In the genomic region with DNA sequence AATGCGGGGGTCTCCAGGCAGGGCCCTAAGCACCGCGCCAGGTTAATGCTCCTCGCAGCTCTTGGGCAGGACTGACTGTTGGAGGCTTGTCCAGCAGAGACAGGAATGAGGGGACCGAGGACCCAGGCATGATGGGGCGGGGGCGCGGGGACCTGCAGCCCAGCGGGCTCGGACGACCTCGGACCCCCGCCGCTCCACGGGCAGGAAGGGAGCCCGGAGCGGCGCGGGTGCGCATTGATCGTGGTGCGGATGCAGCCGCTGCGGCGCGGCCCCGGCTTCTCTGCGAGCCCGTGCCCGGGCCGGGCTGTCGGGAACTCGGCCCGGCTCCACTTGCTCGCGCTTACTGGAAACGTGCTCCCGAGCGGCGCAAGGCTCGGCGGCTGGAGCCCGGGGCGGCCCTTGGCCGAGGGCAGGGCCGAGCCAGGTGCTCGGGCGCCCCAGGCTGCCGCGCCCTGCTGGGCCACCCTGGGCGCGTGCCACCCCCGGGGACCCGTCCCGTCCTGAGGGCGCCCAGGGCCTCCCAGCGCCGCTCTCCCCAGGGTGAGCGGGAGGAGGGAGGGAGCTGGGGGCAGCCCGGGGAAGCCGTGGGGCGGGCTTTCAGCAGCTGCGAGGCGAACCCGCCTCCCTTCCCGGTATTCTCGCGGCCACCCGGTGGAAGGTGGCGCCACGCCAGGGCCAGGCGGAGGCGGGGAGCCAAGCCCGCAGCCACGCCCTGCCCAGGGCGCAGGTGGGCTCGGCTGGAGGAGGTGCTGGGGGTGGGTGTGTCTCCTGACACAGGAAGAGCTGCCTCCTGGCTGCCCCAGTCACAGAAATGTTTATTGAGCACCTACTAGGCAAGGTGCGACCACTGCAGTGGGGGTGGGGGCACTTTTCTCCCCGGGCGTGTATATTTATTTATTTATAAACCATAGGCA, we compare ENCODE assay signal across 1 cellular context.
TF ChIP-seq lines count a peak whose summit lies in the region.

No MANE protein-coding gene starts in this region.

TF ChIP-seq in GM12878, 131 proteins besides CTCF, POLR2A, EP300 and RAD21 (continued from another document):
- TF ChIP-seq, protein P1, sequence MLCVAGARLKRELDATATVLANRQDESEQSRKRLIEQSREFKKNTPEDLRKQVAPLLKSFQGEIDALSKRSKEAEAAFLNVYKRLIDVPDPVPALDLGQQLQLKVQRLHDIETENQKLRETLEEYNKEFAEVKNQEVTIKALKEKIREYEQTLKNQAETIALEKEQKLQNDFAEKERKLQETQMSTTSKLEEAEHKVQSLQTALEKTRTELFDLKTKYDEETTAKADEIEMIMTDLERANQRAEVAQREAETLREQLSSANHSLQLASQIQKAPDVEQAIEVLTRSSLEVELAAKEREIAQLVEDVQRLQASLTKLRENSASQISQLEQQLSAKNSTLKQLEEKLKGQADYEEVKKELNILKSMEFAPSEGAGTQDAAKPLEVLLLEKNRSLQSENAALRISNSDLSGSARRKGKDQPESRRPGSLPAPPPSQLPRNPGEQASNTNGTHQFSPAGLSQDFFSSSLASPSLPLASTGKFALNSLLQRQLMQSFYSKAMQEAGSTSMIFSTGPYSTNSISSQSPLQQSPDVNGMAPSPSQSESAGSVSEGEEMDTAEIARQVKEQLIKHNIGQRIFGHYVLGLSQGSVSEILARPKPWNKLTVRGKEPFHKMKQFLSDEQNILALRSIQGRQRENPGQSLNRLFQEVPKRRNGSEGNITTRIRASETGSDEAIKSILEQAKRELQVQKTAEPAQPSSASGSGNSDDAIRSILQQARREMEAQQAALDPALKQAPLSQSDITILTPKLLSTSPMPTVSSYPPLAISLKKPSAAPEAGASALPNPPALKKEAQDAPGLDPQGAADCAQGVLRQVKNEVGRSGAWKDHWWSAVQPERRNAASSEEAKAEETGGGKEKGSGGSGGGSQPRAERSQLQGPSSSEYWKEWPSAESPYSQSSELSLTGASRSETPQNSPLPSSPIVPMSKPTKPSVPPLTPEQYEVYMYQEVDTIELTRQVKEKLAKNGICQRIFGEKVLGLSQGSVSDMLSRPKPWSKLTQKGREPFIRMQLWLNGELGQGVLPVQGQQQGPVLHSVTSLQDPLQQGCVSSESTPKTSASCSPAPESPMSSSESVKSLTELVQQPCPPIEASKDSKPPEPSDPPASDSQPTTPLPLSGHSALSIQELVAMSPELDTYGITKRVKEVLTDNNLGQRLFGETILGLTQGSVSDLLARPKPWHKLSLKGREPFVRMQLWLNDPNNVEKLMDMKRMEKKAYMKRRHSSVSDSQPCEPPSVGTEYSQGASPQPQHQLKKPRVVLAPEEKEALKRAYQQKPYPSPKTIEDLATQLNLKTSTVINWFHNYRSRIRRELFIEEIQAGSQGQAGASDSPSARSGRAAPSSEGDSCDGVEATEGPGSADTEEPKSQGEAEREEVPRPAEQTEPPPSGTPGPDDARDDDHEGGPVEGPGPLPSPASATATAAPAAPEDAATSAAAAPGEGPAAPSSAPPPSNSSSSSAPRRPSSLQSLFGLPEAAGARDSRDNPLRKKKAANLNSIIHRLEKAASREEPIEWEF (IDR thresholded peaks at IDR 0.05; ENCODE audit: insufficient replicate concordance, low read depth, low read length), result no peak
- no peak for TF ChIP-seq RFX5 (IDR thresholded peaks at IDR 0.05; ENCODE audit: low read depth, low read length)
- no peak for TF ChIP-seq MXI1 (IDR thresholded peaks at IDR 0.05; ENCODE audit: low read depth, low read length)
- TF ChIP-seq IKZF1 (conservative IDR thresholded peaks at IDR 0.05), result peak; percentile 93
- TF ChIP-seq TCF3 (IDR thresholded peaks at IDR 0.05; ENCODE audit: borderline replicate concordance, insufficient read depth, low read depth, low read length), result 0 out of 2 replicates have a peak, but pooled peaks have one; percentile 50
- TF ChIP-seq SMC3 (IDR thresholded peaks at IDR 0.05; ENCODE audit: borderline replicate concordance, low read length), result 0 out of 2 replicates have a peak, but pooled peaks have one; percentile 13
- no peak for TF ChIP-seq CHD1 (IDR thresholded peaks at IDR 0.05; ENCODE audit: low read depth, low read length)
- TF ChIP-seq MYB (IDR thresholded peaks at IDR 0.05; ENCODE audit: borderline replicate concordance, low read depth, low read length), result no peak
- no peak for TF ChIP-seq POLR2AphosphoS5 (IDR thresholded peaks at IDR 0.05; ENCODE audit: low read length)
- TF ChIP-seq MTA2 (IDR thresholded peaks at IDR 0.05; ENCODE audit: low read depth), result no peak
- TF ChIP-seq, protein P2, sequence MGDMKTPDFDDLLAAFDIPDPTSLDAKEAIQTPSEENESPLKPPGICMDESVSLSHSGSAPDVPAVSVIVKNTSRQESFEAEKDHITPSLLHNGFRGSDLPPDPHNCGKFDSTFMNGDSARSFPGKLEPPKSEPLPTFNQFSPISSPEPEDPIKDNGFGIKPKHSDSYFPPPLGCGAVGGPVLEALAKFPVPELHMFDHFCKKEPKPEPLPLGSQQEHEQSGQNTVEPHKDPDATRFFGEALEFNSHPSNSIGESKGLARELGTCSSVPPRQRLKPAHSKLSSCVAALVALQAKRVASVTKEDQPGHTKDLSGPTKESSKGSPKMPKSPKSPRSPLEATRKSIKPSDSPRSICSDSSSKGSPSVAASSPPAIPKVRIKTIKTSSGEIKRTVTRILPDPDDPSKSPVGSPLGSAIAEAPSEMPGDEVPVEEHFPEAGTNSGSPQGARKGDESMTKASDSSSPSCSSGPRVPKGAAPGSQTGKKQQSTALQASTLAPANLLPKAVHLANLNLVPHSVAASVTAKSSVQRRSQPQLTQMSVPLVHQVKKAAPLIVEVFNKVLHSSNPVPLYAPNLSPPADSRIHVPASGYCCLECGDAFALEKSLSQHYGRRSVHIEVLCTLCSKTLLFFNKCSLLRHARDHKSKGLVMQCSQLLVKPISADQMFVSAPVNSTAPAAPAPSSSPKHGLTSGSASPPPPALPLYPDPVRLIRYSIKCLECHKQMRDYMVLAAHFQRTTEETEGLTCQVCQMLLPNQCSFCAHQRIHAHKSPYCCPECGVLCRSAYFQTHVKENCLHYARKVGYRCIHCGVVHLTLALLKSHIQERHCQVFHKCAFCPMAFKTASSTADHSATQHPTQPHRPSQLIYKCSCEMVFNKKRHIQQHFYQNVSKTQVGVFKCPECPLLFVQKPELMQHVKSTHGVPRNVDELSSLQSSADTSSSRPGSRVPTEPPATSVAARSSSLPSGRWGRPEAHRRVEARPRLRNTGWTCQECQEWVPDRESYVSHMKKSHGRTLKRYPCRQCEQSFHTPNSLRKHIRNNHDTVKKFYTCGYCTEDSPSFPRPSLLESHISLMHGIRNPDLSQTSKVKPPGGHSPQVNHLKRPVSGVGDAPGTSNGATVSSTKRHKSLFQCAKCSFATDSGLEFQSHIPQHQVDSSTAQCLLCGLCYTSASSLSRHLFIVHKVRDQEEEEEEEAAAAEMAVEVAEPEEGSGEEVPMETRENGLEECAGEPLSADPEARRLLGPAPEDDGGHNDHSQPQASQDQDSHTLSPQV (IDR thresholded peaks at IDR 0.05), result no peak
- no peak for TF ChIP-seq PAX5 (IDR thresholded peaks at IDR 0.05; ENCODE audit: borderline replicate concordance, low read depth, low read length)
- peak; percentile 38; the same call in 1 of the 2 replicates for TF ChIP-seq BACH1 (IDR thresholded peaks at IDR 0.05; ENCODE audit: borderline replicate concordance)
- TF ChIP-seq, protein P3, sequence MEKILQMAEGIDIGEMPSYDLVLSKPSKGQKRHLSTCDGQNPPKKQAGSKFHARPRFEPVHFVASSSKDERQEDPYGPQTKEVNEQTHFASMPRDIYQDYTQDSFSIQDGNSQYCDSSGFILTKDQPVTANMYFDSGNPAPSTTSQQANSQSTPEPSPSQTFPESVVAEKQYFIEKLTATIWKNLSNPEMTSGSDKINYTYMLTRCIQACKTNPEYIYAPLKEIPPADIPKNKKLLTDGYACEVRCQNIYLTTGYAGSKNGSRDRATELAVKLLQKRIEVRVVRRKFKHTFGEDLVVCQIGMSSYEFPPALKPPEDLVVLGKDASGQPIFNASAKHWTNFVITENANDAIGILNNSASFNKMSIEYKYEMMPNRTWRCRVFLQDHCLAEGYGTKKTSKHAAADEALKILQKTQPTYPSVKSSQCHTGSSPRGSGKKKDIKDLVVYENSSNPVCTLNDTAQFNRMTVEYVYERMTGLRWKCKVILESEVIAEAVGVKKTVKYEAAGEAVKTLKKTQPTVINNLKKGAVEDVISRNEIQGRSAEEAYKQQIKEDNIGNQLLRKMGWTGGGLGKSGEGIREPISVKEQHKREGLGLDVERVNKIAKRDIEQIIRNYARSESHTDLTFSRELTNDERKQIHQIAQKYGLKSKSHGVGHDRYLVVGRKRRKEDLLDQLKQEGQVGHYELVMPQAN (conservative IDR thresholded peaks at IDR 0.05), result 0 out of 2 replicates have a peak, but pooled peaks have one; percentile 31
- TF ChIP-seq GATAD2B (conservative IDR thresholded peaks at IDR 0.05; ENCODE audit: low read depth), result peak; percentile 94
- TF ChIP-seq SMARCA5 (IDR thresholded peaks at IDR 0.05), result 0 out of 2 replicates have a peak, but pooled peaks have one; percentile 39
- TF ChIP-seq, protein P4, sequence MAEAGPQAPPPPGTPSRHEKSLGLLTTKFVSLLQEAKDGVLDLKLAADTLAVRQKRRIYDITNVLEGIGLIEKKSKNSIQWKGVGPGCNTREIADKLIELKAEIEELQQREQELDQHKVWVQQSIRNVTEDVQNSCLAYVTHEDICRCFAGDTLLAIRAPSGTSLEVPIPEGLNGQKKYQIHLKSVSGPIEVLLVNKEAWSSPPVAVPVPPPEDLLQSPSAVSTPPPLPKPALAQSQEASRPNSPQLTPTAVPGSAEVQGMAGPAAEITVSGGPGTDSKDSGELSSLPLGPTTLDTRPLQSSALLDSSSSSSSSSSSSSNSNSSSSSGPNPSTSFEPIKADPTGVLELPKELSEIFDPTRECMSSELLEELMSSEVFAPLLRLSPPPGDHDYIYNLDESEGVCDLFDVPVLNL (IDR thresholded peaks at IDR 0.05; ENCODE audit: low read depth, low read length), result no peak
- peak; percentile 68 for TF ChIP-seq HDAC6 (IDR thresholded peaks at IDR 0.05; ENCODE audit: unreplicated experiment)
- no peak for TF ChIP-seq CBFB (IDR thresholded peaks at IDR 0.05; ENCODE audit: low read depth)
- TF ChIP-seq MEF2A (IDR thresholded peaks at IDR 0.05; ENCODE audit: insufficient read depth, low read depth, low read length), result no peak
- peak in 1 of 2 experiments; percentile 46; a peak in 1 of 4 replicates for TF ChIP-seq IKZF2 (IDR thresholded peaks at IDR 0.05)
- TF ChIP-seq SUZ12 (IDR thresholded peaks at IDR 0.05; ENCODE audit: unreplicated experiment), result no peak
- TF ChIP-seq NR2F1 (conservative IDR thresholded peaks at IDR 0.05), result peak; percentile 55
- TF ChIP-seq BHLHE40 (IDR thresholded peaks at IDR 0.05; ENCODE audit: borderline replicate concordance in 1 of 2, low read depth in 2 of 2, low read length in 1 of 2), result peak in 1 of 2 experiments; percentile 87; a peak in 2 of 4 replicates
- TF ChIP-seq EED (IDR thresholded peaks at IDR 0.05; ENCODE audit: low read depth), result peak; percentile 22; the same call in 1 of the 2 replicates
- no peak for TF ChIP-seq WRNIP1 (IDR thresholded peaks at IDR 0.05; ENCODE audit: borderline replicate concordance, low read depth, low read length)
- TF ChIP-seq CBX5 (IDR thresholded peaks at IDR 0.05; ENCODE audit: low read depth), result no peak
- 0 out of 2 replicates have a peak, but pooled peaks have one; percentile 46 for TF ChIP-seq RB1 (IDR thresholded peaks at IDR 0.05; ENCODE audit: borderline replicate concordance)
- TF ChIP-seq LARP7 (IDR thresholded peaks at IDR 0.05), result peak; percentile 87
- TF ChIP-seq DPF2 (IDR thresholded peaks at IDR 0.05), result peak; percentile 87; the same call in 1 of the 2 replicates
- TF ChIP-seq, protein P5, sequence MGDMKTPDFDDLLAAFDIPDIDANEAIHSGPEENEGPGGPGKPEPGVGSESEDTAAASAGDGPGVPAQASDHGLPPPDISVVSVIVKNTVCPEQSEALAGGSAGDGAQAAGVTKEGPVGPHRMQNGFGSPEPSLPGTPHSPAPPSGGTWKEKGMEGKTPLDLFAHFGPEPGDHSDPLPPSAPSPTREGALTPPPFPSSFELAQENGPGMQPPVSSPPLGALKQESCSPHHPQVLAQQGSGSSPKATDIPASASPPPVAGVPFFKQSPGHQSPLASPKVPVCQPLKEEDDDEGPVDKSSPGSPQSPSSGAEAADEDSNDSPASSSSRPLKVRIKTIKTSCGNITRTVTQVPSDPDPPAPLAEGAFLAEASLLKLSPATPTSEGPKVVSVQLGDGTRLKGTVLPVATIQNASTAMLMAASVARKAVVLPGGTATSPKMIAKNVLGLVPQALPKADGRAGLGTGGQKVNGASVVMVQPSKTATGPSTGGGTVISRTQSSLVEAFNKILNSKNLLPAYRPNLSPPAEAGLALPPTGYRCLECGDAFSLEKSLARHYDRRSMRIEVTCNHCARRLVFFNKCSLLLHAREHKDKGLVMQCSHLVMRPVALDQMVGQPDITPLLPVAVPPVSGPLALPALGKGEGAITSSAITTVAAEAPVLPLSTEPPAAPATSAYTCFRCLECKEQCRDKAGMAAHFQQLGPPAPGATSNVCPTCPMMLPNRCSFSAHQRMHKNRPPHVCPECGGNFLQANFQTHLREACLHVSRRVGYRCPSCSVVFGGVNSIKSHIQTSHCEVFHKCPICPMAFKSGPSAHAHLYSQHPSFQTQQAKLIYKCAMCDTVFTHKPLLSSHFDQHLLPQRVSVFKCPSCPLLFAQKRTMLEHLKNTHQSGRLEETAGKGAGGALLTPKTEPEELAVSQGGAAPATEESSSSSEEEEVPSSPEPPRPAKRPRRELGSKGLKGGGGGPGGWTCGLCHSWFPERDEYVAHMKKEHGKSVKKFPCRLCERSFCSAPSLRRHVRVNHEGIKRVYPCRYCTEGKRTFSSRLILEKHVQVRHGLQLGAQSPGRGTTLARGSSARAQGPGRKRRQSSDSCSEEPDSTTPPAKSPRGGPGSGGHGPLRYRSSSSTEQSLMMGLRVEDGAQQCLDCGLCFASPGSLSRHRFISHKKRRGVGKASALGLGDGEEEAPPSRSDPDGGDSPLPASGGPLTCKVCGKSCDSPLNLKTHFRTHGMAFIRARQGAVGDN (IDR thresholded peaks at IDR 0.05), result peak; percentile 71
- TF ChIP-seq CHD2 (IDR thresholded peaks at IDR 0.05; ENCODE audit: borderline replicate concordance, low read depth, low read length), result 0 out of 2 replicates have a peak, but pooled peaks have one; percentile 52
- no peak for TF ChIP-seq ZZZ3 (IDR thresholded peaks at IDR 0.05; ENCODE audit: control insufficient read depth, insufficient read length, low read depth)
- no peak for TF ChIP-seq KDM1A (IDR thresholded peaks at IDR 0.05; ENCODE audit: borderline replicate concordance)
